Comparison of ENCODE assay signal across 10 cellular contexts in the genomic region with DNA sequence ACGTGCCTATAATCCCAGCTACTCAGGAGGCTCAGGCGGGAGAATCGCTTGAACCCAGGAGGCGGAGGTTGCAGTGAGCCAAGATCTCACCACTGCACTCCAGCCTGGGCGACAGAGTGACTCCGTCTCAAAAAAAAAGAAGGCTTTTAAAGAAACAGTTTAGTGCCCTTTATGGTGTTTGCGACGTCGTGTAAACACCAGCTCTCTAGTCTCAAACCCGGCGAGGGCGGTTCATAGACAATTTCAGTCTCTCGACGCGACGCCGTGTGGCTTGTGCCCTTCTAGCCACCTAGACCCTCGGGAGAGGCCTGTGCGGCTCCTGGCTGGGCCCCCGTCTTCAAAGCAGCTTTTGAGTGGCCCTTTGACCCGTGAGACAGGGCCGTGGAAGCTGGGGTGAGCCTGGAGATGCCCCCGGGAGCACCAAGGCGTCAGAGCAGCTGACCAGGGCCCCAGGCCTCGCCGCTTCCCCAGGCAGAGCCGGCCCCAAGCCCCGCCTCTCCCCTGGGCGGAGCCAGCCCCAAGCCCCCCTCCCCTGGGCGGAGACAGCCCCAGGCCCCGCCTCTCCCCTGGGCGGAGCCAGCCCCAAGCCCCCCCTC.
A peak's percentile ranks its signal among the peaks of the same experiment; 100 is the strongest.
DNase-seq lines count a peak whose midpoint lies in the region; ATAC-seq lines count a peak whose summit lies in the region.
"Had no signal": no experiment of that assay in that cellular context is flagged by ENCODE, and none has a peak within 500 bp of the region (broad histone marks: within the 10 kb centered on the region; RNA-seq: fewer than 3 reads in every experiment).

No MANE protein-coding gene starts in this region.

- no peak overlapping the region for H3K9ac ChIP-seq in adipocyte (ENCODE audit: low read length)

- peaks cover 7% of the 10 kb centered on the region for H3K4me1 ChIP-seq in adipocyte (ENCODE audit: control insufficient read depth, insufficient read depth, low read length)

- no peak for ATAC-seq in GM21526 (IDR thresholded peaks at IDR 0.05; ENCODE audit: low FRiP score, unreplicated experiment)
- ATAC-seq: left colon had no signal

- no peak overlapping the region for H3K4me3 ChIP-seq in adipocyte (ENCODE audit: low read length)

- H3K36me3 ChIP-seq in adipocyte (ENCODE audit: control insufficient read depth, insufficient read depth, low read length, severe bottlenecking): no peaks in the 10 kb centered on the region

- peak; percentile 52 for DNase-seq in stimulated activated CD4-positive, alpha-beta T cell treated with anti-CD3 and anti-CD28 coated beads, Interleukin-1b, Interleukin-23, amount 100 ng/mL, for 48 hours
- DNase-seq in stimulated activated CD4-positive, alpha-beta T cell treated with anti-CD3 and anti-CD28 coated beads, Interleukin-4, amount 100 ng/mL, for 4 hours: no peak
- peak; percentile 20 for DNase-seq in adipocyte (ENCODE audit: low read depth)
- DNase-seq in stimulated activated CD8-positive, alpha-beta memory T cell treated with anti-CD3 and anti-CD28 coated beads, Interleukin-4, amount 100 ng/mL, for 48 hours: peak; percentile 55
- DNase-seq in medulla oblongata (ENCODE audit: extremely low spot score): no peak
- DNase-seq: left colon, NCI-H2081, retina, SW 1271 had no signal

- no peaks in the 10 kb centered on the region for H3K27me3 ChIP-seq in adipocyte (replicated peaks; ENCODE audit: control insufficient read depth, insufficient read depth, low read length)

- no peaks in the 10 kb centered on the region for H3K9me3 ChIP-seq in adipocyte (ENCODE audit: control insufficient read depth, low read length)

Comparison
In these comparisons a context has a peak if more than half of its experiments do, and no peak if none do; other contexts are left out.
1. DNase-seq: peak in stimulated activated CD4-positive, alpha-beta T cell treated with anti-CD3 and anti-CD28 coated beads, Interleukin-1b, Interleukin-23, amount 100 ng/mL, for 48 hours (single experiment), adipocyte (single experiment) and stimulated activated CD8-positive, alpha-beta memory T cell treated with anti-CD3 and anti-CD28 coated beads, Interleukin-4, amount 100 ng/mL, for 48 hours (single experiment); none in stimulated activated CD4-positive, alpha-beta T cell treated with anti-CD3 and anti-CD28 coated beads, Interleukin-4, amount 100 ng/mL, for 4 hours (0 of 2) and medulla oblongata (single experiment).